8 cellular contexts compared by ENCODE assay signal in the genomic region with DNA sequence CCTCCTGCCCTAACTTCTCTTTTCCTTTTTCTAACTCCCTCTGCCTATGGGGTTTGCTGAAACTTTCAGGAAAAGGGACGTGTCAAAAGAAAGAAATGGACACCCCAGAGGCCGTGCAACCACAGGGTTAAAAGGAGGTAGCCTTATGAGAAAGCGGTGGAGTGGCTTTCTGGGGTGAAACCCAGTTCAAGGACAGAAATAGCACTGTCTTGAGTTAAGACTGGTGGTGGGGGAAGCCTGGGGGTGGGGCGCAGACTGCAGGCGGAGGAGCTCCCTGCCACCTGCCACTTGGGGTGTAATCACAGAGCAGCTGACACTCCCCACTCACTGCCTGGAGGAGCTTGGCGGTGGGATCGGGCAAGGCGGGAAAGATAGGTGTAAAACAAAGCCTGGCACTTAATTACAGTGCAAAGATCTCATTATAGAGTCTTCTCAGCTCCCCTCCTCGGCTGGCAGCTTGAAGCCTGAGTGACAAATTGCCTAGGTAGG. TPM values are rescaled to one million over a fixed set of nuclear protein-coding genes. Genes with fewer than 3 reads are reported as not detected.
DNase-seq lines count a peak whose midpoint lies in the region; ATAC-seq and TF ChIP-seq lines count a peak whose summit lies in the region.

No MANE protein-coding gene starts in this region.

- H3K9me3 ChIP-seq in SK-N-MC (ENCODE audit: low read depth, low read length) (no peaks in the 10 kb centered on the region), neural progenitor cell (ENCODE audit: low read depth) (no peaks in the 10 kb centered on the region), A673 (ENCODE audit: low read depth, low read length, poor library complexity, severe bottlenecking) (peaks cover 3% of the 10 kb centered on the region)

- TF ChIP-seq CTCF in GM12865 (IDR thresholded peaks at IDR 0.05; ENCODE audit: insufficient read depth, low read depth, low read length, missing control alignments) (no peak), neural progenitor cell (IDR thresholded peaks at IDR 0.05) (no peak), A673 (conservative IDR thresholded peaks at IDR 0.05; ENCODE audit: low read depth, low read length) (no peak)

- H3K27me3 ChIP-seq in neural progenitor cell (peaks cover 18% of the 10 kb centered on the region), A673 (replicated peaks; ENCODE audit: insufficient read depth, low read depth, low read length, poor library complexity) (no peaks in the 10 kb centered on the region)

- CTCF ChIA-PET in A673 (lab: Charles Lee): interaction anchor here (1.0 to 2.3 kb wide), 2 partner anchors 10 to 405 kb away, joined by 3 to 16 read pairs; no protein-coding TSS in a partner anchor

- ATAC-seq in HG03159 (IDR thresholded peaks at IDR 0.05; ENCODE audit: unreplicated experiment): peak; percentile 38
- ATAC-seq in central memory CD8-positive, alpha-beta T cell (replicated peaks; ENCODE audit: extremely low read depth, poor library complexity, severe bottlenecking): peak; percentile 25

- DNase-seq in GM12865 (ENCODE audit: low read depth) (peak; percentile 62), SK-N-MC (ENCODE audit: low read depth, low spot score) (no peak), neural progenitor cell (ENCODE audit: low spot score) (no peak), foreskin melanocyte (no peak), DMS153 (lab: John Stamatoyannopoulos, UW) (no peak), A673 (ENCODE audit: low spot score) (no peak)
- DNase-seq in central memory CD8-positive, alpha-beta T cell (ENCODE audit: low spot score in 2 of 2): no peak

- peak overlapping the region; percentile 91 for H2AFZ ChIP-seq in neural progenitor cell (replicated peaks)

- H3K4me1 Mint-ChIP-seq in central memory CD8-positive, alpha-beta T cell: peaks cover 18% of the 10 kb centered on the region
- H3K4me1 Mint-ChIP-seq in neural progenitor cell: peaks cover 9% of the 10 kb centered on the region

- H3K36me3 Mint-ChIP-seq in central memory CD8-positive, alpha-beta T cell (ENCODE audit: insufficient read depth): no peaks in the 10 kb centered on the region
- H3K36me3 Mint-ChIP-seq in neural progenitor cell: no peaks in the 10 kb centered on the region

- H3K27ac Mint-ChIP-seq in central memory CD8-positive, alpha-beta T cell (ENCODE audit: low read depth): peak overlapping the region; percentile 38
- no peak overlapping the region for H3K27ac Mint-ChIP-seq in neural progenitor cell

- POLR2A ChIA-PET in A673 (lab: Charles Lee; ENCODE audit: low non-redundant PET): no interaction called here

- H3K79me2 ChIP-seq in neural progenitor cell (ENCODE audit: low read depth): no peaks in the 10 kb centered on the region

- no peak overlapping the region for H3K27ac ChIP-seq in SK-N-MC
- H3K27ac ChIP-seq in neural progenitor cell: no peak overlapping the region
- H3K27ac ChIP-seq in A673 (ENCODE audit: low read depth, low read length, poor library complexity, severe bottlenecking): no peak overlapping the region

- H3K4me3 Mint-ChIP-seq in central memory CD8-positive, alpha-beta T cell: peak overlapping the region; percentile 78
- peak overlapping the region; percentile 83 for H3K4me3 Mint-ChIP-seq in neural progenitor cell

- intact Hi-C loops in A673 (cut with micrococcal nuclease; ENCODE audit: unreplicated experiment): no loop called here

- BruUV-seq in A673 (replicated peaks; lab: Mats Ljungman, UMichigan): no TSS peak

- no peak overlapping the region for H3K4me2 ChIP-seq in neural progenitor cell

- H3K9me3 Mint-ChIP-seq in central memory CD8-positive, alpha-beta T cell: peaks cover 11% of the 10 kb centered on the region
- H3K9me3 Mint-ChIP-seq in neural progenitor cell: peaks cover 11% of the 10 kb centered on the region

- peaks cover 3% of the 10 kb centered on the region for H3K4me1 ChIP-seq in neural progenitor cell
- H3K4me1 ChIP-seq in A673 (ENCODE audit: insufficient read depth, low read length, poor library complexity, severe bottlenecking): peaks cover 15% of the 10 kb centered on the region

- H4K20me1 ChIP-seq in neural progenitor cell (ENCODE audit: low read depth): no peaks in the 10 kb centered on the region

- H3K27me3 Mint-ChIP-seq in central memory CD8-positive, alpha-beta T cell: no peaks in the 10 kb centered on the region
- peaks cover 5% of the 10 kb centered on the region for H3K27me3 Mint-ChIP-seq in neural progenitor cell (ENCODE audit: insufficient read depth, low read depth)

- H3F3A ChIP-seq in neural progenitor cell (ENCODE audit: low read depth): peaks cover 20% of the 10 kb centered on the region

- H3K9ac ChIP-seq in SK-N-MC (ENCODE audit: insufficient read length): peak overlapping the region; percentile 56
- no peak overlapping the region for H3K9ac ChIP-seq in neural progenitor cell

- no peak overlapping the region for H3K4me3 ChIP-seq in GM12865 (ENCODE audit: low read depth, low read length)
- H3K4me3 ChIP-seq in SK-N-MC: no peak overlapping the region; the same call in 1 of the 2 replicates
- H3K4me3 ChIP-seq in neural progenitor cell: no peak overlapping the region
- H3K4me3 ChIP-seq in A673 (ENCODE audit: low read depth, low read length, poor library complexity, severe bottlenecking): no peak overlapping the region

- no peaks in the 10 kb centered on the region for H3K36me3 ChIP-seq in SK-N-MC (ENCODE audit: insufficient read depth, low read length)
- no peaks in the 10 kb centered on the region for H3K36me3 ChIP-seq in neural progenitor cell
- no peaks in the 10 kb centered on the region for H3K36me3 ChIP-seq in A673 (ENCODE audit: insufficient read depth, low read length, poor library complexity, severe bottlenecking)

RNA-seq across cellular contexts. Expression of gene TLR5, which starts 0.8 kb away (rescaled TPM):
- total RNA-seq in neural progenitor cell (ENCODE audit: low replicate concordance) (0.30 and 0.68 TPM in 2 replicates), A673 (2021) (0.95 and 1.5 TPM in 2 replicates)
